8 cellular contexts compared by ENCODE assay signal in genomic region chr17:47066841-47067682, GRCh38.
DNase-seq lines count a peak whose midpoint lies in the region; ATAC-seq lines count a peak whose summit lies in the region.

No MANE protein-coding gene starts in this region.

- H3K36me3 Mint-ChIP-seq in effector memory CD8-positive, alpha-beta T cell (ENCODE audit: insufficient read depth) = peaks cover 5% of the 10 kb centered on the region

- H3K4me3 Mint-ChIP-seq in effector memory CD8-positive, alpha-beta T cell = peak overlapping the region; percentile 91 to 92

- H3K27ac Mint-ChIP-seq in effector memory CD8-positive, alpha-beta T cell = peak overlapping the region; percentile 93 to 96

- peaks cover 17 to 19% of the 10 kb centered on the region in 2 donors for H3K4me1 Mint-ChIP-seq in effector memory CD8-positive, alpha-beta T cell (ENCODE audit: low read depth in 2 of 2)

- H3K27me3 Mint-ChIP-seq in effector memory CD8-positive, alpha-beta T cell = no peaks in the 10 kb centered on the region

- peak; percentile 91 to 92 for DNase-seq in AML-193 (lab: John Stamatoyannopoulos, UW)
- DNase-seq in GM19240 (ENCODE audit: insufficient read length, low spot score) = peak; percentile 97
- DNase-seq in HT1080 (ENCODE audit: low read depth) = peak; percentile 81
- DNase-seq in NK-92 treated with Interleukin-12 subunit alpha and Interleukin-12 subunit beta, amount 100 ng/mL, for 24 hours (lab: John Stamatoyannopoulos, UW) = peak; percentile 77
- peak; percentile 91 for DNase-seq in activated CD8-positive, alpha-beta memory T cell treated with anti-CD3 and anti-CD28 coated beads for 24 hours
- DNase-seq in effector memory CD8-positive, alpha-beta T cell = peak; percentile 70 to 73 (median 73)
- DNase-seq in medulla oblongata (ENCODE audit: extremely low spot score) = peak; percentile 85
- peak; percentile 52 to 71 (median 70) for DNase-seq in stimulated activated CD4-positive, alpha-beta T cell treated with anti-CD3 and anti-CD28 coated beads, TNF-alpha, amount 100 ng/mL, for 48 hours (ENCODE audit: low read depth in 3 of 3)

- no peaks in the 10 kb centered on the region for H3K9me3 Mint-ChIP-seq in effector memory CD8-positive, alpha-beta T cell

- ATAC-seq in effector memory CD8-positive, alpha-beta T cell (replicated peaks) = peak; percentile 99

Comparison
In these comparisons a context has a peak if more than half of its experiments do, and no peak if none do; other contexts are left out.
1. Peak in every context shown above with its lines: DNase-seq and ATAC-seq.